In genomic region chr19:39409207-39409885, GRCh38 we compare ENCODE assay signal across 8 cellular contexts. TPM values are rescaled to one million over a fixed set of nuclear protein-coding genes. Genes with fewer than 3 reads are reported as not detected.
DNase-seq lines count a peak whose midpoint lies in the region; ATAC-seq, FAIRE-seq and TF ChIP-seq lines count a peak whose summit lies in the region.

No MANE protein-coding gene starts in this region.

- TF ChIP-seq POLR2A in NB4 (IDR thresholded peaks at IDR 0.05; ENCODE audit: extremely low read depth, insufficient read length) (no peak), GM12878 (IDR thresholded peaks at IDR 0.05; ENCODE audit: low read depth, low read length) (peak; percentile 77)

- ATAC-seq in GM12878 (peak; percentile 5), GM19467 (IDR thresholded peaks at IDR 0.05; ENCODE audit: unreplicated experiment) (no peak), HG02763 (IDR thresholded peaks at IDR 0.05; ENCODE audit: unreplicated experiment) (no peak)

- intact Hi-C loops in GM12878 (cut with micrococcal nuclease; ENCODE audit: unreplicated experiment) = loop anchor here (10.0 kb wide), 1 partner anchor 435 kb away; the partner anchor contains the start of gene FBXO17

- peak overlapping the region; percentile 38; the same call in 1 of the 2 replicates for H2AFZ ChIP-seq in GM12878 (ENCODE audit: control insufficient read depth, low read depth, low read length)

- H3K27ac ChIP-seq in GM12878 (ENCODE audit: control insufficient read depth, insufficient read depth) = peak overlapping the region; percentile 100

- no peak for TF ChIP-seq RAD21 in GM12878 (IDR thresholded peaks at IDR 0.05; ENCODE audit: insufficient read depth, low read depth, low read length)

- H3K4me3 ChIP-seq in NB4 (ENCODE audit: low read depth, low read length) = peak overlapping the region; percentile 59
- peak overlapping the region; percentile 67; the same call in 1 of the 2 replicates for H3K4me3 ChIP-seq in GM12878
- H3K4me3 ChIP-seq in iPS-11a (ENCODE audit: low read depth, low read length) = peak overlapping the region; percentile 63
- peak overlapping the region; percentile 97 for H3K4me3 ChIP-seq in skeletal muscle cell (ENCODE audit: low read depth, low read length)

- 1% methylated on average over 16 of the region's 47 CpGs for WGBS in GM12878 (ENCODE audit: insufficient coverage, insufficient replicate concordance, low lambda C conversion rate, missing lambda C conversion rate)

- peaks cover 29% of the 10 kb centered on the region for H3K4me1 ChIP-seq in GM12878 (ENCODE audit: control insufficient read depth, insufficient read depth, low read length)

- CTCF ChIA-PET in GM12878 (lab: Yijun Ruan, JAX) = interaction anchor here (1.1 to 1.2 kb wide), 2 partner anchors 8 to 11 kb away, joined by 4 read pairs; no protein-coding TSS in a partner anchor

- peak overlapping the region; percentile 83 for H3K4me2 ChIP-seq in GM12878 (ENCODE audit: control insufficient read depth, insufficient read depth)

- TSS peak; percentile 61 for BruUV-seq in GM12878 (replicated peaks; lab: Mats Ljungman, UMichigan)

- peak; percentile 72 for DNase-seq in NB4 (ENCODE audit: low read depth)
- DNase-seq in T-helper 9 cell = peak; percentile 87
- no peak for DNase-seq in GM12878 (ENCODE audit: low read depth, low spot score)
- DNase-seq in skeletal muscle cell (ENCODE audit: low read depth) = peak; percentile 57

- peaks cover 68% of the 10 kb centered on the region for H3K79me2 ChIP-seq in GM12878 (ENCODE audit: control insufficient read depth, insufficient read depth, low read length)

- H3K9ac ChIP-seq in GM12878 (ENCODE audit: control insufficient read depth, insufficient read depth, low read length) = peak overlapping the region; percentile 80

- RAD21 ChIA-PET in GM12878 (lab: Charles Lee; ENCODE audit: unreplicated experiment) = interaction anchor here (0.6 to 4.5 kb wide), 2 partner anchors 12 to 460 kb away, joined by 5 to 37 read pairs; no protein-coding TSS in a partner anchor

- SMC1A ChIA-PET in GM12878 (lab: Charles Lee; ENCODE audit: uncharacterized antibody, unreplicated experiment) = interaction anchor here (3.0 kb wide), 1 partner anchor 11 kb away, joined by 18 read pairs; no protein-coding TSS in a partner anchor

- POLR2A ChIA-PET in GM12878 (lab: Charles Lee) = interaction anchor here (2.4 to 3.9 kb wide), 2 partner anchors 12 to 18 kb away, joined by 9 to 39 read pairs; partner anchors contain the start of genes MED29 and PAF1

- peak; percentile 60 for FAIRE-seq in G401.6 (lab: Jason Lieb, UNC)
- FAIRE-seq in GM12878 (lab: Jason Lieb, UNC) = no peak

- in situ Hi-C loops in GM12878 (cut with MboI) = no loop called here

- H3K9me3 ChIP-seq in GM12878 (replicated peaks; ENCODE audit: control insufficient read depth, insufficient read depth, low read length) = no peaks in the 10 kb centered on the region

- TF ChIP-seq CTCF in NB4 (IDR thresholded peaks at IDR 0.05; ENCODE audit: low read depth, low read length) (no peak), GM12878 (IDR thresholded peaks at IDR 0.05 in 2 of 3, conservative IDR thresholded peaks at IDR 0.05 in 1 of 3; ENCODE audit: control insufficient read depth in 2 of 3, extremely low read depth in 1 of 3, insufficient read depth in 1 of 3, low read depth in 3 of 3, low read length in 3 of 3) (no peak)

- H4K20me1 ChIP-seq in GM12878 (ENCODE audit: control insufficient read depth, insufficient read depth) = no peaks in the 10 kb centered on the region

- H3K27me3 ChIP-seq in GM12878 (replicated peaks in 1 of 2; ENCODE audit: control insufficient read depth in 2 of 2, insufficient read depth in 2 of 2, low read length in 1 of 2) = no peaks in the 10 kb centered on the region

- no peak for TF ChIP-seq EP300 in GM12878 (IDR thresholded peaks at IDR 0.05; ENCODE audit: borderline replicate concordance in 1 of 2, control insufficient read depth in 1 of 2, low read depth in 2 of 2, low read length in 2 of 2)

- peaks cover 2 to 6% of the 10 kb centered on the region in 2 experiments; a peak in 2 of 4 replicates for H3K36me3 ChIP-seq in GM12878 (ENCODE audit: control insufficient read depth in 2 of 2, insufficient read depth in 2 of 2, low read length in 1 of 2)

RNA-seq across cellular contexts. Expression of gene ZFP36, which starts 2.7 kb away (rescaled TPM):
- total RNA-seq in GM12878 (2013; cell fraction: nucleolus; rRNA removed) = 55.8 and 57.7 TPM in 2 replicates
- total RNA-seq in GM12878 (2014; rRNA removed) (10.1 and 11.9 TPM in 2 replicates), GM12878 (2014; rRNA removed; fragmentation: Illumina TruSeq; extraction: Trizol) (10.0 and 10.1 TPM in 2 replicates), GM12878 (2021) (50.1 and 55.0 TPM in 2 replicates)
- 10.7 TPM for polyA plus RNA-seq in GM12878 (2011; ENCODE audit: low read depth)
- polyA plus RNA-seq in GM12878 (2011; rRNA removed) (2.9 and 5.3 TPM in 2 replicates), GM12878 (2014; fragmentation: Illumina TruSeq; extraction: Trizol) (24.3 and 30.2 TPM in 2 replicates), GM12878 (2014; fragmentation: Nextera tagmentation; extraction: Ambion mirVana) (1 to 10 TPM; 5.3 to 7.8 TPM), GM12878 (2014; rRNA removed) (31.3 and 31.6 TPM in 2 replicates), GM12878 (2016; fragmentation: Nextera tagmentation; extraction: Ambion mirVana) (10 to 100 TPM; 39.7 to 43.7 TPM)
- 8.8 and 14.3 TPM in 2 replicates for polyA plus RNA-seq in GM12878 (2011; cell fraction: cytosol; rRNA removed)
- 74.9 and 76.1 TPM in 2 replicates for polyA plus RNA-seq in GM12878 (2011; cell fraction: nucleus; rRNA removed)
- polyA plus RNA-seq in GM12878 (2012) = 39.8 and 73.1 TPM in 2 replicates
- polyA minus RNA-seq in GM12878 (2011; rRNA and poly(A)+ RNA removed) = 3.7 and 10.3 TPM in 2 replicates
- polyA minus RNA-seq in GM12878 (2011; cell fraction: cytosol; rRNA and poly(A)+ RNA removed) = 30.7 and 36.4 TPM in 2 replicates
- polyA minus RNA-seq in GM12878 (2011; cell fraction: nucleus; rRNA and poly(A)+ RNA removed) = 64.4 and 90.9 TPM in 2 replicates

RNA-seq across cellular contexts. Expression of gene PLEKHG2, which starts 3.1 kb away (rescaled TPM):
- 49.8 and 54.8 TPM in 2 replicates for total RNA-seq in GM12878 (2013; cell fraction: nucleolus; rRNA removed)
- total RNA-seq in GM12878 (2014; rRNA removed) (13.4 and 18.1 TPM in 2 replicates), GM12878 (2014; rRNA removed; fragmentation: Illumina TruSeq; extraction: Trizol) (12.1 and 13.6 TPM in 2 replicates), GM12878 (2021) (56.6 and 62.5 TPM in 2 replicates)
- polyA plus RNA-seq in GM12878 (2011; ENCODE audit: low read depth) = 10.5 TPM
- polyA plus RNA-seq in GM12878 (2011; rRNA removed) (6.3 and 10.4 TPM in 2 replicates), GM12878 (2014; fragmentation: Illumina TruSeq; extraction: Trizol) (17.1 and 114 TPM in 2 replicates), GM12878 (2014; fragmentation: Nextera tagmentation; extraction: Ambion mirVana) (1 to 10 TPM; 3.0 to 7.2 TPM), GM12878 (2014; rRNA removed) (25.2 and 31.8 TPM in 2 replicates), GM12878 (2016; fragmentation: Nextera tagmentation; extraction: Ambion mirVana) (10 to 100 TPM; 17.3 to 18.1 TPM)
- 8.8 and 23.4 TPM in 2 replicates for polyA plus RNA-seq in GM12878 (2011; cell fraction: cytosol; rRNA removed)
- polyA plus RNA-seq in GM12878 (2011; cell fraction: nucleus; rRNA removed) = 78.6 and 96.3 TPM in 2 replicates
- 29.4 and 34.1 TPM in 2 replicates for polyA plus RNA-seq in GM12878 (2012)
- polyA minus RNA-seq in GM12878 (2011; rRNA and poly(A)+ RNA removed) = 5.9 and 32.7 TPM in 2 replicates
- 13.9 and 15.4 TPM in 2 replicates for polyA minus RNA-seq in GM12878 (2011; cell fraction: cytosol; rRNA and poly(A)+ RNA removed)
- 20.4 and 29.4 TPM in 2 replicates for polyA minus RNA-seq in GM12878 (2011; cell fraction: nucleus; rRNA and poly(A)+ RNA removed)

RNA-seq across cellular contexts. Expression of gene MED29, which starts 18.2 kb away (rescaled TPM):
- 12.2 and 14.2 TPM in 2 replicates for total RNA-seq in GM12878 (2013; cell fraction: nucleolus; rRNA removed)
- total RNA-seq in GM12878 (2014; rRNA removed) (22.6 and 22.7 TPM in 2 replicates), GM12878 (2014; rRNA removed; fragmentation: Illumina TruSeq; extraction: Trizol) (12.8 and 14.5 TPM in 2 replicates), GM12878 (2021) (26.2 and 28.0 TPM in 2 replicates)
- polyA plus RNA-seq in GM12878 (2011; ENCODE audit: low read depth) = 9.9 TPM
- polyA plus RNA-seq in GM12878 (2011; rRNA removed) (13.9 and 19.5 TPM in 2 replicates), GM12878 (2014; fragmentation: Illumina TruSeq; extraction: Trizol) (16.7 and 23.0 TPM in 2 replicates), GM12878 (2014; fragmentation: Nextera tagmentation; extraction: Ambion mirVana) (1 to 10 TPM; 3.2 to 5.1 TPM), GM12878 (2014; rRNA removed) (24.4 and 26.4 TPM in 2 replicates), GM12878 (2016; fragmentation: Nextera tagmentation; extraction: Ambion mirVana) (10 to 100 TPM; 31.9 to 36.6 TPM)
- 32.6 and 34.4 TPM in 2 replicates for polyA plus RNA-seq in GM12878 (2011; cell fraction: cytosol; rRNA removed)
- 14.1 and 18.7 TPM in 2 replicates for polyA plus RNA-seq in GM12878 (2011; cell fraction: nucleus; rRNA removed)
- 15.5 and 16.8 TPM in 2 replicates for polyA plus RNA-seq in GM12878 (2012)
- 19.4 and 20.9 TPM in 2 replicates for polyA minus RNA-seq in GM12878 (2011; rRNA and poly(A)+ RNA removed)
- 5.5 and 8.7 TPM in 2 replicates for polyA minus RNA-seq in GM12878 (2011; cell fraction: cytosol; rRNA and poly(A)+ RNA removed)
- polyA minus RNA-seq in GM12878 (2011; cell fraction: nucleus; rRNA and poly(A)+ RNA removed) = 18.6 and 27.7 TPM in 2 replicates

RNA-seq across cellular contexts. Expression of gene PAF1, which starts 18.4 kb away (rescaled TPM):
- total RNA-seq in GM12878 (2013; cell fraction: nucleolus; rRNA removed) = 15.4 and 21.4 TPM in 2 replicates
- 35.9 and 40.0 TPM in 2 replicates for total RNA-seq in GM12878 (2014; rRNA removed)
- total RNA-seq in GM12878 (2014; rRNA removed; fragmentation: Illumina TruSeq; extraction: Trizol) = 26.2 and 32.2 TPM in 2 replicates
- 33.8 and 34.8 TPM in 2 replicates for total RNA-seq in GM12878 (2021)
- polyA plus RNA-seq in GM12878 (2011; ENCODE audit: low read depth) = 19.7 TPM
- polyA plus RNA-seq in GM12878 (2011; rRNA removed) = 34.2 and 44.6 TPM in 2 replicates
- polyA plus RNA-seq in GM12878 (2011; cell fraction: cytosol; rRNA removed) = 44.0 and 45.7 TPM in 2 replicates
- polyA plus RNA-seq in GM12878 (2011; cell fraction: nucleus; rRNA removed) = 53.9 and 78.1 TPM in 2 replicates
- 34.7 and 38.4 TPM in 2 replicates for polyA plus RNA-seq in GM12878 (2012)
- 38.3 and 44.2 TPM in 2 replicates for polyA plus RNA-seq in GM12878 (2014; fragmentation: Illumina TruSeq; extraction: Trizol)
- 1 to 10 TPM; 1.7 to 3.7 TPM for polyA plus RNA-seq in GM12878 (2014; fragmentation: Nextera tagmentation; extraction: Ambion mirVana)
- 39.2 and 41.8 TPM in 2 replicates for polyA plus RNA-seq in GM12878 (2014; rRNA removed)
- 10 to 100 TPM; 39.3 to 45.8 TPM for polyA plus RNA-seq in GM12878 (2016; fragmentation: Nextera tagmentation; extraction: Ambion mirVana)
- 28.8 and 36.4 TPM in 2 replicates for polyA minus RNA-seq in GM12878 (2011; rRNA and poly(A)+ RNA removed)
- 15.4 and 26.1 TPM in 2 replicates for polyA minus RNA-seq in GM12878 (2011; cell fraction: cytosol; rRNA and poly(A)+ RNA removed)
- 30.0 and 47.1 TPM in 2 replicates for polyA minus RNA-seq in GM12878 (2011; cell fraction: nucleus; rRNA and poly(A)+ RNA removed)

RNA-seq across cellular contexts. Expression of gene RPS16, which starts 26.4 kb away (rescaled TPM):
- total RNA-seq in GM12878 (2013; cell fraction: nucleolus; rRNA removed) = 10.8 and 16.1 TPM in 2 replicates
- total RNA-seq in GM12878 (2014; rRNA removed) = 1,897 and 2,276 TPM in 2 replicates
- total RNA-seq in GM12878 (2014; rRNA removed; fragmentation: Illumina TruSeq; extraction: Trizol) = 144 and 148 TPM in 2 replicates
- total RNA-seq in GM12878 (2021) = 3,603 and 3,713 TPM in 2 replicates
- 5,627 TPM for polyA plus RNA-seq in GM12878 (2011; ENCODE audit: low read depth)
- 1,202 and 1,881 TPM in 2 replicates for polyA plus RNA-seq in GM12878 (2011; rRNA removed)
- 7,530 and 7,949 TPM in 2 replicates for polyA plus RNA-seq in GM12878 (2011; cell fraction: cytosol; rRNA removed)
- polyA plus RNA-seq in GM12878 (2011; cell fraction: nucleus; rRNA removed) = 2,024 and 2,282 TPM in 2 replicates
- 5,175 and 6,218 TPM in 2 replicates for polyA plus RNA-seq in GM12878 (2012)
- polyA plus RNA-seq in GM12878 (2014; fragmentation: Illumina TruSeq; extraction: Trizol) = 1,250 and 2,410 TPM in 2 replicates
- 1,000 to 10,000 TPM; 3,810 to 4,177 TPM for polyA plus RNA-seq in GM12878 (2014; fragmentation: Nextera tagmentation; extraction: Ambion mirVana)
- 4,404 and 4,810 TPM in 2 replicates for polyA plus RNA-seq in GM12878 (2014; rRNA removed)
- polyA plus RNA-seq in GM12878 (2016; fragmentation: Nextera tagmentation; extraction: Ambion mirVana) = 1,000 to 10,000 TPM; 1,821 to 1,829 TPM
- 1,788 and 3,301 TPM in 2 replicates for polyA minus RNA-seq in GM12878 (2011; rRNA and poly(A)+ RNA removed)
- polyA minus RNA-seq in GM12878 (2011; cell fraction: cytosol; rRNA and poly(A)+ RNA removed) = 1,375 and 1,377 TPM in 2 replicates
- 333 and 402 TPM in 2 replicates for polyA minus RNA-seq in GM12878 (2011; cell fraction: nucleus; rRNA and poly(A)+ RNA removed)
